9 cellular contexts compared by ENCODE assay signal in the genomic region with DNA sequence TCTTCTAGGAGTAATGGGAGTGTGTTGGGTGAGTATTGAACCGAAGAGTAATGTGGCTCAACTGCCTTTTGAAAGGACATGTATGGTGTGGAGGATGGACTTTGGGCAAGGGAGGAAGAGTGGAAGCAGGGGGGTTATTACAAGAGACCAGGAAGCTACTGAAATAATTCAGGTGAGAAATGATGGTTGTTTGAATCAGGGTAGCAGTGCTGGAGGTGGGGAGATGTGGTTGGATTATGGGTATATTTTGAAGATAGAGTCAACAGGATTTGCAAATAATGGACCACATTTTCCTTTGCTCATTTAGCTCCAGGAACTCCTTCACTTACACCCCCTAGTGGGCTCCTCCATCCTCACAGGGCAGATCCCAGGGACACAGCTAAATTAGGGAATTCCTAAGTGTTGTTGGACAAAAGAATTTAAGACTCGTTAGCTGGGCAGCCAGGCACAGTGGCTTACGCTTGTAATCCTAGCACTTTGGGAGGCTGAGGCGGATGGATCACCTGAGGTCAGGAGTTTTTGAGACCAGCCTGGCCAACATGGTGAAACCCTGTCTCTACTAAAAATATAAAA. TPM values are rescaled to one million over a fixed set of nuclear protein-coding genes. Genes with fewer than 3 reads are reported as not detected.
A peak's percentile ranks its signal among the peaks of the same experiment; 100 is the strongest.
DNase-seq lines count a peak whose midpoint lies in the region; ATAC-seq and TF ChIP-seq lines count a peak whose summit lies in the region.
"Had no signal": no experiment of that assay in that cellular context is flagged by ENCODE, and none has a peak within 500 bp of the region (broad histone marks: within the 10 kb centered on the region; RNA-seq: fewer than 3 reads in every experiment).

No MANE protein-coding gene starts in this region.

- intact Hi-C loops in Caco-2 (cut with micrococcal nuclease; ENCODE audit: unreplicated experiment): loop anchor here (5.0 to 10.0 kb wide), 2 partner anchors 278 to 284 kb away; a partner anchor contains a TSS

- WGBS in liver: 83% methylated on average over 4 of the region's 4 CpGs
- 82% methylated on average over 4 of the region's 4 CpGs for WGBS in suprapubic skin

- H3K9ac ChIP-seq in liver (ENCODE audit: low read depth in 1 of 2, low read length in 2 of 2): no peak overlapping the region

- H3K27me3 ChIP-seq in Caco-2 (replicated peaks; ENCODE audit: control insufficient read depth, insufficient read depth, low read length): no peaks in the 10 kb centered on the region
- no peaks in the 10 kb centered on the region for H3K27me3 ChIP-seq in liver (ENCODE audit: control insufficient read depth in 4 of 4, insufficient read depth in 4 of 4, low read length in 3 of 4)
- no peaks in the 10 kb centered on the region for H3K27me3 ChIP-seq in suprapubic skin

- H3K9me3 ChIP-seq in Caco-2 (no peaks in the 10 kb centered on the region), liver (ENCODE audit: control insufficient read depth in 4 of 4, low read length in 3 of 4) (no peaks in the 10 kb centered on the region), suprapubic skin (no peaks in the 10 kb centered on the region)

- TF ChIP-seq CTCF in Caco-2 (IDR thresholded peaks at IDR 0.05; ENCODE audit: insufficient read depth in 1 of 2, low read depth in 1 of 2, low read length in 1 of 2, severe bottlenecking in 1 of 2, unreplicated experiment in 1 of 2) (peak; percentile 50 to 59), liver (IDR thresholded peaks at IDR 0.05; ENCODE audit: low read depth, low read length, missing input control) (peak; percentile 33), suprapubic skin (IDR thresholded peaks at IDR 0.05) (peak in 1 of 2 donors; percentile 6)

- peaks cover 22% of the 10 kb centered on the region for H3K4me1 ChIP-seq in Caco-2
- H3K4me1 ChIP-seq in liver (ENCODE audit: control insufficient read depth in 4 of 4, insufficient read depth in 4 of 4, low read length in 3 of 4): peaks cover 2 to 12% (median 7%) of the 10 kb centered on the region in 4 donors
- peaks cover 12% of the 10 kb centered on the region for H3K4me1 ChIP-seq in suprapubic skin

- DNase-seq in Caco-2 (peak; percentile 56 to 58), HuH-7.5 (ENCODE audit: low spot score) (peak; percentile 51), amniotic epithelial cell (ENCODE audit: low read depth) (peak; percentile 41), NCI-H510A (lab: John Stamatoyannopoulos, UW) (no peak), suprapubic skin (ENCODE audit: low spot score in 2 of 2) (no peak)
- no peak for DNase-seq in activated naive CD4-positive, alpha-beta T cell treated with Interleukin-2 at 50 U/mL for 16 hours
- DNase-seq: activated CD8-positive, alpha-beta memory T cell treated with anti-CD3 and anti-CD28 coated beads, Interleukin-2, amount 50 U/mL, for 48 hours had no signal

- no peaks in the 10 kb centered on the region for H3K9me3 Mint-ChIP-seq in Caco-2 (ENCODE audit: unreplicated experiment)

- TF ChIP-seq EP300 in suprapubic skin (IDR thresholded peaks at IDR 0.05): no peak

- no TSS peak for BruUV-seq in Caco-2 (replicated peaks; lab: Mats Ljungman, UMichigan)

- no peak overlapping the region for H3K4me3 Mint-ChIP-seq in Caco-2 (ENCODE audit: unreplicated experiment)

- H3K4me1 Mint-ChIP-seq in Caco-2 (ENCODE audit: low read depth, unreplicated experiment): peaks cover 22% of the 10 kb centered on the region

- peak overlapping the region; percentile 87 for H3K27ac Mint-ChIP-seq in Caco-2 (ENCODE audit: unreplicated experiment)

- peak; percentile 6 to 61 for TF ChIP-seq RAD21 in liver (IDR thresholded peaks at IDR 0.05)

- ATAC-seq in HG03571 (IDR thresholded peaks at IDR 0.05; ENCODE audit: unreplicated experiment): no peak

- POLR2A ChIA-PET in Caco-2 (lab: Charles Lee): interaction anchor here (0.6 to 1.4 kb wide), 3 partner anchors 12 to 128 kb away, joined by 5 to 7 read pairs (median 7); a partner anchor contains a TSS

- H3K36me3 Mint-ChIP-seq in Caco-2 (ENCODE audit: insufficient read depth, unreplicated experiment): peaks cover 5% of the 10 kb centered on the region

- H3K27me3 Mint-ChIP-seq in Caco-2 (ENCODE audit: insufficient read depth, unreplicated experiment): no peaks in the 10 kb centered on the region

- no peaks in the 10 kb centered on the region for H3K36me3 ChIP-seq in Caco-2 (ENCODE audit: control insufficient read depth, insufficient read depth, low read length)
- no peaks in the 10 kb centered on the region for H3K36me3 ChIP-seq in liver (ENCODE audit: control insufficient read depth in 4 of 4, insufficient read depth in 3 of 4, low read depth in 1 of 4, low read length in 3 of 4)
- H3K36me3 ChIP-seq in suprapubic skin: no peaks in the 10 kb centered on the region

- H3K4me3 ChIP-seq in Caco-2 (ENCODE audit: low read depth, low read length) (no peak overlapping the region), liver (ENCODE audit: low read depth in 1 of 3, low read length in 3 of 3) (no peak overlapping the region), suprapubic skin (no peak overlapping the region)

- no peak for TF ChIP-seq POLR2A in suprapubic skin (IDR thresholded peaks at IDR 0.05)

- CTCF ChIA-PET in Caco-2 (lab: Charles Lee): interaction anchor here (0.6 to 2.0 kb wide), 15 partner anchors 9 to 361 kb away, joined by 3 to 30 read pairs (median 4); a partner anchor contains a TSS

- H3K27ac ChIP-seq in liver (ENCODE audit: low read depth in 1 of 2, low read length in 2 of 2) (no peak overlapping the region), suprapubic skin (no peak overlapping the region)

TF ChIP-seq in liver, 16 proteins besides CTCF, POLR2A, EP300 and RAD21:
- TF ChIP-seq GABPA (IDR thresholded peaks at IDR 0.05 in 1 of 2, conservative IDR thresholded peaks at IDR 0.05 in 1 of 2): no peak
- no peak for TF ChIP-seq YY1 (IDR thresholded peaks at IDR 0.05)
- no peak for TF ChIP-seq RXRA (IDR thresholded peaks at IDR 0.05)
- no peak for TF ChIP-seq NR2F2 (IDR thresholded peaks at IDR 0.05)
- TF ChIP-seq EGR1 (IDR thresholded peaks at IDR 0.05; ENCODE audit: low read depth in 2 of 2): no peak
- no peak for TF ChIP-seq FOXA1 (IDR thresholded peaks at IDR 0.05)
TF ChIP-seq in liver: peak in this region for 0.

RNA-seq across cellular contexts. Expression of a gene that starts 1.2 kb away (rescaled TPM):
- 0.11 and 0.35 TPM in 2 replicates for total RNA-seq in Caco-2 (2022)
- total RNA-seq in liver: not detected
- not detected for polyA plus RNA-seq in liver
- total RNA-seq in suprapubic skin: under 1 TPM in 1 of 4 donors, not detected in 3; 0.56 TPM

RNA-seq across cellular contexts. Expression of a gene that starts 12.4 kb away (rescaled TPM):
- 5.2 and 5.8 TPM in 2 replicates for total RNA-seq in Caco-2 (2022)
- 1 to 10 TPM in 1 of 2 donors, under 1 TPM in 1; 0.65 to 1.0 TPM for total RNA-seq in liver
- polyA plus RNA-seq in liver: under 1 TPM; 0.60 to 0.90 TPM
- 100 to 1,000 TPM in 1 of 4 donors, 10 to 100 TPM in 3; 19.6 to 189 (median 74.8) TPM for total RNA-seq in suprapubic skin

RNA-seq across cellular contexts. Expression of a gene that starts 42.8 kb away (rescaled TPM):
- 130 and 134 TPM in 2 replicates for total RNA-seq in Caco-2 (2022)
- total RNA-seq in liver: 100 to 1,000 TPM in 1 of 2 donors, 10 to 100 TPM in 1; 83.5 to 116 TPM
- 10 to 100 TPM; 33.2 to 36.7 TPM for polyA plus RNA-seq in liver
- total RNA-seq in suprapubic skin: 100 to 1,000 TPM; 148 to 362 (median 168) TPM

RNA-seq across cellular contexts. Expression of a gene that starts 55.9 kb away (rescaled TPM):
- total RNA-seq in Caco-2 (2022) (81.1 and 82.3 TPM in 2 replicates), liver (10 to 100 TPM; 14.0 to 21.8 TPM), suprapubic skin (10 to 100 TPM; 58.7 to 91.7 (median 76.2) TPM)
- polyA plus RNA-seq in liver: 10 to 100 TPM; 19.6 to 30.8 TPM

Comparison
In these comparisons a context has a peak if more than half of its experiments do, and no peak if none do; other contexts are left out.
1. DNase-seq: peak in Caco-2 (2 of 2), HuH-7.5 (single experiment) and amniotic epithelial cell (single experiment); none in NCI-H510A (single experiment), suprapubic skin (0 of 2) and activated naive CD4-positive, alpha-beta T cell treated with Interleukin-2 at 50 U/mL for 16 hours (single experiment).